Comparison of ENCODE assay signal across 8 cellular contexts in genomic region chr19:52048604-52049493, GRCh38. TPM values are rescaled to one million over a fixed set of nuclear protein-coding genes. Genes with fewer than 3 reads are reported as not detected.
DNase-seq lines count a peak whose midpoint lies in the region; ATAC-seq lines count a peak whose summit lies in the region.

ZNF432 (minus strand) TSS chr19:52048838; CDS start chr19:52046868, 1,970 bp downstream.

- H3K9ac ChIP-seq in HUES6 (ENCODE audit: low read length) = peak within 1 kb of the TSS; percentile 92
- H3K9ac ChIP-seq in muscle layer of colon (ENCODE audit: low read length) = peak within 1 kb of the TSS; percentile 95

- H3K9me3 ChIP-seq in HUES6 (ENCODE audit: control insufficient read depth, insufficient read depth, low read depth, low read length) (peaks cover 4% of the 10 kb centered on the region; the same call in 1 of the 2 replicates), muscle layer of colon (ENCODE audit: low read length) (peaks cover 12% of the 10 kb centered on the region)

- H3K27me3 ChIP-seq in HUES6 (ENCODE audit: control insufficient read depth, insufficient read depth, low read length) (no peaks in the 10 kb centered on the region), muscle layer of colon (ENCODE audit: control insufficient read depth in 1 of 2, insufficient read depth in 2 of 2, low read length in 2 of 2) (no peaks in the 10 kb centered on the region)

- H3K36me3 ChIP-seq in HUES6 (ENCODE audit: control insufficient read depth, insufficient read depth, low read length) = peaks cover 16% of the 10 kb centered on the region
- peaks cover 21% of the 10 kb centered on the region for H3K36me3 ChIP-seq in muscle layer of colon (ENCODE audit: insufficient read depth, low read length)

- peak within 1 kb of the TSS; percentile 76 for H3K27ac ChIP-seq in HUES6 (ENCODE audit: low read depth, low read length)
- H3K27ac ChIP-seq in muscle layer of colon (ENCODE audit: low read depth, low read length) = peak within 1 kb of the TSS; percentile 75

- in situ Hi-C loops in Caki2 (cut with HindIII; ENCODE audit: low pct_unique_long_range_greater_than_20kb, low sequenced_read_pairs) = no loop called here

- ATAC-seq in GM21423 (IDR thresholded peaks at IDR 0.05; ENCODE audit: unreplicated experiment) = peak; percentile 77
- peak; percentile 96 for ATAC-seq in esophagus mucosa

- no peaks in the 10 kb centered on the region for H3K4me1 ChIP-seq in HUES6 (ENCODE audit: control insufficient read depth, insufficient read depth, low read length)
- H3K4me1 ChIP-seq in muscle layer of colon (ENCODE audit: insufficient read depth, low read length) = no peaks in the 10 kb centered on the region

- H3K4me3 ChIP-seq in HUES6 (ENCODE audit: low read depth, low read length) (peak within 1 kb of the TSS; percentile 93), muscle layer of colon (ENCODE audit: low read depth in 1 of 2, low read length in 2 of 2) (peak within 1 kb of the TSS; percentile 41 to 94)

- DNase-seq in Caki2 (ENCODE audit: low read depth) (peak; percentile 93), OCI-M2 (lab: John Stamatoyannopoulos, UW; ENCODE audit: unreplicated experiment) (peak; percentile 69)
- DNase-seq in activated T-cell treated with anti-CD3 and anti-CD28 coated beads, Interleukin-2, amount 50 U/mL, for 48 hours = peak; percentile 86 to 87
- peak; percentile 63 to 66 for DNase-seq in stimulated activated CD8-positive, alpha-beta memory T cell treated with anti-CD3 and anti-CD28 coated beads, Interleukin-7, amount 100 ng/mL, for 1 hour (ENCODE audit: low read depth in 2 of 2)

RNA-seq across cellular contexts. Expression of gene ZNF432, which starts in this region (rescaled TPM):
- total RNA-seq in Caki2 (2014; rRNA removed; shearing (Covaris generic); ENCODE audit: low replicate concordance) = 3.4 and 4.2 TPM in 2 replicates
- 5.9 TPM for total RNA-seq in esophagus mucosa

Comparison
In these comparisons a context has a peak if more than half of its experiments do, and no peak if none do; other contexts are left out.
1. Peak in every context shown above with its lines: DNase-seq, ATAC-seq, H3K4me3 ChIP-seq and H3K27ac ChIP-seq.